In the genomic region with DNA sequence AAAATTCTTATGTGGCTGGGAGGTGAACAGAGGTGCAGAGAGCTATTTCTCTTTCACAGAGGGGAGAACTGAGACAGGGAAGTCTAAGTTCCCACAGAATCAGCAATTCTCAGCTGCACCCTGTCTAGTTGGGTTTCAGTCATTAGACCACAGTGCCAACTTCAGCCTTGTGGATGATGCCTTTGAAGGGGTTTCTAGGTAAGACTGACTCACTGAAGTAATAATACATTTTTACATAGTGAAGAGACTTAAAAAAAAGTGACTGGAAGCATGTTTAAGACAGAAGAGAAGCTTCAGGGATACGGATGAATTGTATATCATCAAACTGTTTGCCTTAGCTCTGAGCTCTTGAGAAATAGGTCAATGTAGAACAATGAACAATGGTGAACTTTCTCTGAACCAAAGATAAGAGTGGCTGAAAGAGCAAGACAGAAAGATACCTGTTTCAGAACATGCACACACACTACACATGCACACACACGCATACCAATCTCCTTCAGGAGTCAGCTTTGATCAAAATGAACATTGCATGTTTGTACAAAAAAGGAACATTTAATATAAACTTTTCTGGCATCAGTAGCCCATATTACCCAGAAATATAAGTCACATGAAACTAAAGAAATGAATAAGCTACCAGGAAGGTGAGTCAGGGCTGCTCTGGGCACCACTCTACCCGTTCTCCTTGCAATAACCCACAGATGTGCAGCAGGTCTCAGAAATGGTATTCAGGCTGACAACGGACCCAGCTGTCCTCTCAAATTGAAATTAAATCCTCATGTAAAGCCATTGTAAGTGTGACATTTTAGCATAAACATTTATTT, we compare ENCODE assay signal across 9 cellular contexts. TPM values are rescaled to one million over a fixed set of nuclear protein-coding genes. Genes with fewer than 3 reads are reported as not detected.
A peak's percentile ranks its signal among the peaks of the same experiment; 100 is the strongest.
DNase-seq lines count a peak whose midpoint lies in the region; ATAC-seq and TF ChIP-seq lines count a peak whose summit lies in the region.
"Had no signal": no experiment of that assay in that cellular context is flagged by ENCODE, and none has a peak within 500 bp of the region (broad histone marks: within the 10 kb centered on the region; RNA-seq: fewer than 3 reads in every experiment).

No MANE protein-coding gene starts in this region.

- H3K36me3 Mint-ChIP-seq in activated T-cell treated with anti-CD3 and anti-CD28 coated beads, Interleukin-2, amount 50 U/mL, for 4 hours (ENCODE audit: insufficient read depth), result no peaks in the 10 kb centered on the region
- H3K36me3 Mint-ChIP-seq in stimulated activated effector memory CD8-positive, alpha-beta T cell treated with anti-CD3 and anti-CD28 coated beads, Interleukin-12 subunit alpha, Interleukin-12 subunit beta, amount 100 ng/mL, for 72 hours, result no peaks in the 10 kb centered on the region

- TF ChIP-seq CTCF in PC-9 (conservative IDR thresholded peaks at IDR 0.05), result no peak

- no peaks in the 10 kb centered on the region for H3K27me3 ChIP-seq in PC-9 (ENCODE audit: insufficient read depth, low read depth)

- peak; percentile 94 to 95 for ATAC-seq in activated T-cell treated with anti-CD3 and anti-CD28 coated beads, Interleukin-2, amount 50 U/mL, for 4 hours
- ATAC-seq in stimulated activated effector memory CD8-positive, alpha-beta T cell treated with anti-CD3 and anti-CD28 coated beads, Interleukin-12 subunit alpha, Interleukin-12 subunit beta, amount 100 ng/mL, for 72 hours, result peak; percentile 98
- no peak for ATAC-seq in GM19035 (IDR thresholded peaks at IDR 0.05; ENCODE audit: unreplicated experiment)

- intact Hi-C loops in PC-9 (cut with micrococcal nuclease; ENCODE audit: unreplicated experiment), result no loop called here

- H3K4me3 Mint-ChIP-seq in activated T-cell treated with anti-CD3 and anti-CD28 coated beads, Interleukin-2, amount 50 U/mL, for 4 hours, result peak overlapping the region; percentile 63
- peak overlapping the region; percentile 65 for H3K4me3 Mint-ChIP-seq in stimulated activated effector memory CD8-positive, alpha-beta T cell treated with anti-CD3 and anti-CD28 coated beads, Interleukin-12 subunit alpha, Interleukin-12 subunit beta, amount 100 ng/mL, for 72 hours

- H3K27ac ChIP-seq in PC-9, result peak overlapping the region; percentile 61

- H3K4me1 Mint-ChIP-seq in activated T-cell treated with anti-CD3 and anti-CD28 coated beads, Interleukin-2, amount 50 U/mL, for 4 hours (ENCODE audit: low read depth), result peaks cover 19% of the 10 kb centered on the region
- peaks cover 17% of the 10 kb centered on the region for H3K4me1 Mint-ChIP-seq in stimulated activated effector memory CD8-positive, alpha-beta T cell treated with anti-CD3 and anti-CD28 coated beads, Interleukin-12 subunit alpha, Interleukin-12 subunit beta, amount 100 ng/mL, for 72 hours

- no TSS peak for BruUV-seq in PC-9 (replicated peaks; lab: Mats Ljungman, UMichigan)

- no peaks in the 10 kb centered on the region for H3K9me3 Mint-ChIP-seq in activated T-cell treated with anti-CD3 and anti-CD28 coated beads, Interleukin-2, amount 50 U/mL, for 4 hours
- H3K9me3 Mint-ChIP-seq in stimulated activated effector memory CD8-positive, alpha-beta T cell treated with anti-CD3 and anti-CD28 coated beads, Interleukin-12 subunit alpha, Interleukin-12 subunit beta, amount 100 ng/mL, for 72 hours, result no peaks in the 10 kb centered on the region

- H3K9me2 ChIP-seq in PC-9 (ENCODE audit: insufficient read depth), result no peaks in the 10 kb centered on the region

- H3K4me2 ChIP-seq in PC-9, result peak overlapping the region; percentile 1

- H3K79me2 ChIP-seq in PC-9 (ENCODE audit: low read depth), result no peaks in the 10 kb centered on the region

- POLR2A ChIA-PET in PC-9 (lab: Charles Lee; ENCODE audit: unreplicated experiment), result interaction anchor here (0.5 to 0.7 kb wide), 4 partner anchors 38 to 1372 kb away, joined by 3 to 7 read pairs (median 4); no protein-coding TSS in a partner anchor

- no peaks in the 10 kb centered on the region for H3K27me3 Mint-ChIP-seq in activated T-cell treated with anti-CD3 and anti-CD28 coated beads, Interleukin-2, amount 50 U/mL, for 4 hours (ENCODE audit: low read depth)

- H3K4me1 ChIP-seq in PC-9 (replicated peaks; ENCODE audit: insufficient read depth), result peaks cover 13% of the 10 kb centered on the region

- 0 out of 2 replicates have a peak, but pooled peaks cover 4% of the 10 kb centered on the region for H3K9me3 ChIP-seq in PC-9 (ENCODE audit: insufficient read depth, low read depth)

- H4K20me1 ChIP-seq in PC-9 (ENCODE audit: insufficient read depth), result no peaks in the 10 kb centered on the region

- H3K4me3 ChIP-seq in PC-9, result no peak overlapping the region

- CTCF ChIA-PET in PC-9 (lab: Charles Lee), result interaction anchor here (0.5 to 1.6 kb wide), 7 partner anchors 12 to 386 kb away, joined by 3 to 9 read pairs (median 6); partner anchors contain the start of genes FYB1 and OSMR

- DNase-seq in activated T-cell treated with anti-CD3 and anti-CD28 coated beads, Interleukin-2, amount 50 U/mL, for 4 hours, result no peak
- no peak for DNase-seq in activated T-cell treated with anti-CD3 and anti-CD28 coated beads for 4 hours
- DNase-seq in PC-9, result peak; percentile 53 to 76
- DNase-seq in dermis blood vessel endothelial cell, result peak; percentile 71
- DNase-seq in stimulated activated effector memory CD8-positive, alpha-beta T cell treated with anti-CD3 and anti-CD28 coated beads, Interleukin-12 subunit alpha, Interleukin-12 subunit beta, amount 100 ng/mL, for 72 hours (ENCODE audit: low spot score in 2 of 2), result peak in 1 of 2 donors; percentile 71
- no peak for DNase-seq in NCI-H2081 (lab: John Stamatoyannopoulos, UW)
- DNase-seq in cerebellar nuclear complex (lab: John Stamatoyannopoulos, UW), result no peak

- no peak overlapping the region for H2AFZ ChIP-seq in PC-9

- no peaks in the 10 kb centered on the region for H3K36me3 ChIP-seq in PC-9 (ENCODE audit: low read depth)

- peak overlapping the region; percentile 97 for H3K27ac Mint-ChIP-seq in stimulated activated effector memory CD8-positive, alpha-beta T cell treated with anti-CD3 and anti-CD28 coated beads, Interleukin-12 subunit alpha, Interleukin-12 subunit beta, amount 100 ng/mL, for 72 hours

- peaks cover 13% of the 10 kb centered on the region; the same call in 1 of the 2 replicates for H3F3A ChIP-seq in PC-9 (ENCODE audit: insufficient read depth, low read depth)

RNA-seq across cellular contexts. Expression of gene FYB1, which starts 12.6 kb away (rescaled TPM):
- total RNA-seq in activated T-cell treated with anti-CD3 and anti-CD28 coated beads, Interleukin-2, amount 50 U/mL, for 4 hours, result 10 to 100 TPM; 33.4 to 39.0 (median 37.9) TPM
- total RNA-seq in PC-9 (2021) (7.1 and 10.5 TPM in 2 replicates), dermis blood vessel endothelial cell (not detected in 2 replicates)
- total RNA-seq: myocyte had no signal

Comparison
In these comparisons a context has a peak if more than half of its experiments do, and no peak if none do; other contexts are left out.
1. DNase-seq: peak in PC-9 (2 of 2) and dermis blood vessel endothelial cell (single experiment); none in activated T-cell treated with anti-CD3 and anti-CD28 coated beads, Interleukin-2, amount 50 U/mL, for 4 hours (single experiment), activated T-cell treated with anti-CD3 and anti-CD28 coated beads for 4 hours (single experiment), NCI-H2081 (0 of 2) and cerebellar nuclear complex (0 of 2).